In the genomic region with DNA sequence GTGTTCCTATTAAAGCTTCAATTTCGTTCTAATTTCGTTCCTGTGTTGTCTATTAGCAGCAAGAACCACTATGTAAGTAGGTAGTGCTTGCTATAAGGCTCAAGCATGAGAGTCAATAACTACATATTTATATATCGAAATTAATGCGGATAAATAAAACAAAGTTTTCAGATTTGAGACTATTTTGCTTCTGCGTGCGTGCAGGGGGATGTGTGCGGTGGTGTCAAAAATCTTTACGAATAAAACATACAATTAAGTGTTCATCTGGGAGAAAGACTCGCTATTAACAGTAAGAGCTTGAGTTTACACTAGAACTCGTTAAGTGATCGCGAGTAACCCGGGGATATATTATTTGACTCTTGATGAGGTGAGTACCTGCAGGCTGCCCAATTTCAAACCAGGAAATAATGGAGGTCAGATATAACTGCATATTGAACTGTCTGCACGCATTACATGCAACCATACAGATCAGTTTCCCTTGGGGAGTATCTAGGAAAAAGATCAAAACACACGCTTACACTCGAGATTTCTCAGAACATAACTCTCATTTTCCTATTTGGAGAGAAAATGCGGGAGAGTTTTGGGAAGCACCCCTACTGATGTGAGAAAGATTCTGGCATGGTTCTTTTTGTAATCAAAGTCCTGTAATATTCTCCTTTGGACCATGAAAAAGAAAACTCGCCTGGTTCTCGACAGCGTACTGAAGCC, we compare ENCODE assay signal across 1 cellular context.
TF ChIP-seq lines count a peak whose summit lies in the region.

No MANE protein-coding gene starts in this region.

TF ChIP-seq in H1, 55 proteins besides CTCF, POLR2A, EP300 and RAD21:
- TF ChIP-seq CBX8 (IDR thresholded peaks at IDR 0.05; ENCODE audit: borderline replicate concordance, low read depth, low read length) (no peak), JUN (IDR thresholded peaks at IDR 0.05; ENCODE audit: low read depth, low read length) (no peak), SP1 (IDR thresholded peaks at IDR 0.05; ENCODE audit: low read depth, low read length) (no peak), NRF1 (IDR thresholded peaks at IDR 0.05; ENCODE audit: low read depth, low read length) (no peak), PHF8 (conservative IDR thresholded peaks at IDR 0.05; ENCODE audit: low read depth, low read length) (no peak), SP2 (IDR thresholded peaks at IDR 0.05; ENCODE audit: low read length) (no peak)
